1 cellular context compared by ENCODE assay signal in genomic region chr5:143008809-143009521, GRCh38.
TF ChIP-seq lines count a peak whose summit lies in the region.

No MANE protein-coding gene starts in this region.

TF ChIP-seq in SK-N-SH, 30 proteins besides CTCF, POLR2A, EP300 and RAD21 (continued from another document):
- TF ChIP-seq REST (IDR thresholded peaks at IDR 0.05; ENCODE audit: low read depth, low read length) (no peak), TCF12 (IDR thresholded peaks at IDR 0.05) (peak; percentile 51; the same call in 1 of the 2 replicates), USF1 (IDR thresholded peaks at IDR 0.05; ENCODE audit: borderline replicate concordance, low read depth) (peak; percentile 55; the same call in 1 of the 2 replicates)
